In the genomic region with DNA sequence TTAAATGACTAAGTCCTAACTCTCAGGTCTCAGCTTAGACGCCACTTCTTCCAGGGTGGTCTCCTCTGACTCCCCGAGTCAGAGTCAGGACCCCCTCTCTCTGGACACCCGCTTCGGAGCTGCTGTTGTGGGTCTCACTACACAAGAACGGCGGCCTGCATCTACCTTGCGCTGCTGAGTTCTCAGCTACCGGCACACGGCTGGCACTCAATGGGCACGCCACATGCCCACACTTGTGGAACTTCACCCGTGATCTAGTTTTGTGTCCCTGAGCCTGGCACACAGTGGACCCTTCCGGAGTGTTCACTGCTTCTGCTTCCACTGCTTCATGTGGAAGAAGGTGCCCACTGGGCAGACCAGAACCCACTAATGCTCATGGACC, we compare ENCODE assay signal across 26 cellular contexts.
"Had no signal": no experiment of that assay in that cellular context is flagged by ENCODE, and none has a peak within 500 bp of the region (broad histone marks: within the 10 kb centered on the region; RNA-seq: fewer than 3 reads in every experiment).

No MANE protein-coding gene starts in this region.

- H3K27ac Mint-ChIP-seq: activated CD4-positive, alpha-beta memory T cell treated with anti-CD3 and anti-CD28 coated beads for 36 hours; activated CD4-positive, alpha-beta T cell treated with anti-CD3 and anti-CD28 coated beads, Interleukin-2, amount 10 ng/mL, durations not matched to agents 24 days and 14 days; immature natural killer cell; naive thymus-derived CD4-positive, alpha-beta T cell had no signal

- H3K4me1 ChIP-seq: suprapubic skin, tibial artery had no signal

- H3K4me3 Mint-ChIP-seq: activated CD4-positive, alpha-beta memory T cell treated with anti-CD3 and anti-CD28 coated beads for 36 hours; activated CD4-positive, alpha-beta T cell treated with anti-CD3 and anti-CD28 coated beads, Interleukin-2, amount 10 ng/mL, durations not matched to agents 24 days and 14 days; activated T-cell treated with anti-CD3 and anti-CD28 coated beads, Interleukin-2, amount 50 U/mL, for 4 hours; endodermal cell; immature natural killer cell; naive thymus-derived CD4-positive, alpha-beta T cell; neural crest cell had no signal

- H3K36me3 Mint-ChIP-seq: activated CD4-positive, alpha-beta memory T cell treated with anti-CD3 and anti-CD28 coated beads for 36 hours; naive thymus-derived CD4-positive, alpha-beta T cell had no signal

- DNase-seq: activated CD4-positive, alpha-beta memory T cell treated with anti-CD3 and anti-CD28 coated beads for 36 hours; activated CD4-positive, alpha-beta T cell treated with anti-CD3 and anti-CD28 coated beads, Interleukin-2, amount 10 ng/mL, durations not matched to agents 24 days and 14 days; activated CD4-positive, CD25-positive, alpha-beta regulatory T cell treated with anti-CD3 and anti-CD28 coated beads, Interleukin-2, amount 50 U/mL, for 72 hours; activated CD8-positive, alpha-beta memory T cell treated with anti-CD3 and anti-CD28 coated beads, Interleukin-2, amount 50 U/mL, for 48 hours; activated naive CD4-positive, alpha-beta T cell treated with anti-CD3 and anti-CD28 coated beads, Interleukin-2, amount 50 U/mL, for 16 hours; activated T-cell treated with anti-CD3 and anti-CD28 coated beads, Interleukin-2, amount 50 U/mL, for 4 hours; amniotic stem cell; caudate nucleus; endodermal cell; foreskin fibroblast; hypothalamus; immature natural killer cell; left colon; midbrain; naive thymus-derived CD4-positive, alpha-beta T cell; stimulated activated CD4-positive, alpha-beta T cell treated with anti-CD3 and anti-CD28 coated beads, Interleukin-12 subunit alpha, Interleukin-12 subunit beta, amount 100 ng/mL, for 4 hours; stimulated activated CD4-positive, alpha-beta T cell treated with anti-CD3 and anti-CD28 coated beads, Interleukin-4, amount 100 ng/mL, for 1 hour; tibial artery; WERI-Rb-1 had no signal

- H3K36me3 ChIP-seq: suprapubic skin, tibial artery, WERI-Rb-1 had no signal

- H3K9me3 ChIP-seq: suprapubic skin, tibial artery had no signal

- H3K27ac ChIP-seq: SK-N-MC, skin epidermis, suprapubic skin, tibial artery, WERI-Rb-1 had no signal

- H3K27me3 ChIP-seq: suprapubic skin, tibial artery had no signal

- ATAC-seq: activated T-cell treated with anti-CD3 and anti-CD28 coated beads, Interleukin-2, amount 50 U/mL, for 4 hours; esophagus mucosa; left colon; naive thymus-derived CD4-positive, alpha-beta T cell; sciatic nerve had no signal

- H3K9me3 Mint-ChIP-seq: activated CD4-positive, alpha-beta memory T cell treated with anti-CD3 and anti-CD28 coated beads for 36 hours; activated CD4-positive, alpha-beta T cell treated with anti-CD3 and anti-CD28 coated beads, Interleukin-2, amount 10 ng/mL, durations not matched to agents 24 days and 14 days; activated T-cell treated with anti-CD3 and anti-CD28 coated beads, Interleukin-2, amount 50 U/mL, for 4 hours; endodermal cell; immature natural killer cell; neural crest cell had no signal

- H3K4me3 ChIP-seq: SK-N-MC, skin epidermis, suprapubic skin, tibial artery had no signal

- H3K27me3 Mint-ChIP-seq: progenitor cell of endocrine pancreas had no signal
